ENCODE assay signal across 30 cellular contexts in genomic region chr7:123782071-123782798, GRCh38. TPM values are rescaled to one million over a fixed set of nuclear protein-coding genes. Genes with fewer than 3 reads are reported as not detected.
DNase-seq lines count a peak whose midpoint lies in the region; ATAC-seq, FAIRE-seq and TF ChIP-seq lines count a peak whose summit lies in the region.
"Had no signal": no experiment of that assay in that cellular context is flagged by ENCODE, and none has a peak within 500 bp of the region (broad histone marks: within the 10 kb centered on the region; RNA-seq: fewer than 3 reads in every experiment).

No MANE protein-coding gene starts in this region.

- H2AFZ ChIP-seq in keratinocyte (ENCODE audit: control insufficient read depth, low read length), result no peak overlapping the region
- H2AFZ ChIP-seq: PC-9 had no signal

- no peak overlapping the region for H3K9ac ChIP-seq in keratinocyte (ENCODE audit: control insufficient read depth, extremely low read depth, insufficient read depth, low read length)

- H3K27me3 ChIP-seq in brain microvascular endothelial cell (replicated peaks), result no peaks in the 10 kb centered on the region
- H3K27me3 ChIP-seq in keratinocyte (ENCODE audit: control insufficient read depth, extremely low read depth, insufficient read depth, low read length), result no peaks in the 10 kb centered on the region
- no peaks in the 10 kb centered on the region for H3K27me3 ChIP-seq in spleen (replicated peaks in 1 of 7)
- no peaks in the 10 kb centered on the region for H3K27me3 ChIP-seq in left lung
- H3K27me3 ChIP-seq: heart left ventricle, ovary, suprapubic skin had no signal

- H3K36me3 ChIP-seq in brain microvascular endothelial cell (replicated peaks), result no peaks in the 10 kb centered on the region
- H3K36me3 ChIP-seq in keratinocyte (ENCODE audit: control insufficient read depth in 2 of 2, extremely low read depth in 1 of 2, insufficient read depth in 2 of 2, low read length in 2 of 2), result no peaks in the 10 kb centered on the region
- H3K36me3 ChIP-seq in spleen, result no peaks in the 10 kb centered on the region
- no peaks in the 10 kb centered on the region for H3K36me3 ChIP-seq in left lung
- H3K36me3 ChIP-seq: heart left ventricle, ovary, suprapubic skin, WERI-Rb-1 had no signal

- H3K4me1 ChIP-seq in keratinocyte (ENCODE audit: control insufficient read depth, extremely low read depth, insufficient read depth, low read length) (no peaks in the 10 kb centered on the region), spleen (peaks cover 0 to 6% (median 2%) of the 10 kb centered on the region in 6 donors), left lung (no peaks in the 10 kb centered on the region)
- H3K4me1 ChIP-seq: suprapubic skin had no signal

- peak; percentile 89 for DNase-seq in HT-29 (ENCODE audit: low spot score)
- peak; percentile 20 for DNase-seq in brain microvascular endothelial cell
- DNase-seq in keratinocyte (ENCODE audit: low read depth, low spot score), result no peak
- no peak for DNase-seq in spleen
- DNase-seq in left lung, result no peak
- no peak for DNase-seq in GM13976 (ENCODE audit: low spot score)
- no peak for DNase-seq in NCI-H748 treated with DMSO at 0.1 percent for 48 hours (lab: John Stamatoyannopoulos, UW)
- DNase-seq: ACHN; activated CD4-positive, alpha-beta T cell treated with anti-CD3 and anti-CD28 coated beads, Interleukin-2, amount 10 ng/mL, durations not matched to agents 24 days and 14 days; activated gamma-delta T cell treated with Interleukin-2 at 50 U/mL for 16 hours; activated T-cell treated with anti-CD3 and anti-CD28 coated beads, Interleukin-2, amount 50 U/mL, for 4 hours; HCEC 1CT; heart left ventricle; KBM-7; midbrain; NCI-H2171; NCI-H524; NK-92 treated with Interleukin-12 subunit alpha and Interleukin-12 subunit beta, amount 100 ng/mL, for 24 hours; ovary; PC-9; SHP77 treated with DMSO at 0.1 percent for 48 hours; stimulated activated CD4-positive, alpha-beta T cell treated with anti-CD3 and anti-CD28 coated beads, Interleukin-4, amount 100 ng/mL, for 1 hour; T-helper 9 cell; WERI-Rb-1 had no signal

- H3K9me3 ChIP-seq in keratinocyte (ENCODE audit: control insufficient read depth, low read depth, low read length), result no peaks in the 10 kb centered on the region
- no peaks in the 10 kb centered on the region for H3K9me3 ChIP-seq in spleen
- H3K9me3 ChIP-seq in left lung, result no peaks in the 10 kb centered on the region
- H3K9me3 ChIP-seq: heart left ventricle, ovary, suprapubic skin had no signal

- no peaks in the 10 kb centered on the region for H3K27me3 Mint-ChIP-seq in nephron (ENCODE audit: low read depth)

- H3K4me1 Mint-ChIP-seq in nephron, result peaks cover 21% of the 10 kb centered on the region
- H3K4me1 Mint-ChIP-seq: activated CD4-positive, alpha-beta T cell treated with anti-CD3 and anti-CD28 coated beads, Interleukin-2, amount 10 ng/mL, durations not matched to agents 24 days and 14 days; stimulated activated effector memory CD8-positive, alpha-beta T cell treated with anti-CD3 and anti-CD28 coated beads, Interleukin-12 subunit alpha, Interleukin-12 subunit beta, amount 100 ng/mL, for 72 hours had no signal

- 69 to 88% (median 82%) methylated on average over 2 of the region's 2 CpGs for WGBS in spleen, 5 donors

- FAIRE-seq in keratinocyte (lab: Jason Lieb, UNC), result peak; percentile 63
- FAIRE-seq: G401.6 had no signal

- H3K4me3 ChIP-seq in brain microvascular endothelial cell (ENCODE audit: low read depth, low read length), result no peak overlapping the region
- H3K4me3 ChIP-seq in keratinocyte (ENCODE audit: control insufficient read depth in 2 of 3, extremely low read depth in 1 of 3, insufficient read depth in 2 of 3, low read depth in 1 of 3, low read length in 3 of 3), result no peak overlapping the region
- H3K4me3 ChIP-seq in spleen, result no peak overlapping the region
- H3K4me3 ChIP-seq in left lung, result no peak overlapping the region
- H3K4me3 ChIP-seq: heart left ventricle, ovary, PC-9, suprapubic skin had no signal

- H4K20me1 ChIP-seq in keratinocyte (ENCODE audit: control insufficient read depth, extremely low read depth, insufficient read depth, low read length), result no peaks in the 10 kb centered on the region

- no peaks in the 10 kb centered on the region for H3K9me3 Mint-ChIP-seq in nephron
- H3K9me3 Mint-ChIP-seq: activated CD4-positive, alpha-beta T cell treated with anti-CD3 and anti-CD28 coated beads, Interleukin-2, amount 10 ng/mL, durations not matched to agents 24 days and 14 days; activated T-cell treated with anti-CD3 and anti-CD28 coated beads, Interleukin-2, amount 50 U/mL, for 4 hours; stimulated activated effector memory CD8-positive, alpha-beta T cell treated with anti-CD3 and anti-CD28 coated beads, Interleukin-12 subunit alpha, Interleukin-12 subunit beta, amount 100 ng/mL, for 72 hours had no signal

- H3K79me2 ChIP-seq in keratinocyte (ENCODE audit: control insufficient read depth, insufficient read depth, low read length), result no peaks in the 10 kb centered on the region

- in situ Hi-C loops in brain microvascular endothelial cell (cut with HindIII; ENCODE audit: low pct_ligation_motif_present, low sequenced_read_pairs), result no loop called here
- in situ Hi-C loops in GM13976 (cut with MboI; ENCODE audit: low sequenced_read_pairs, unreplicated experiment), result no loop called here

- H3K9me1 ChIP-seq in keratinocyte (ENCODE audit: control insufficient read depth, extremely low read depth, insufficient read depth, low read length), result no peaks in the 10 kb centered on the region

- H3K4me3 Mint-ChIP-seq in nephron, result no peak overlapping the region
- H3K4me3 Mint-ChIP-seq: activated CD4-positive, alpha-beta T cell treated with anti-CD3 and anti-CD28 coated beads, Interleukin-2, amount 10 ng/mL, durations not matched to agents 24 days and 14 days; activated T-cell treated with anti-CD3 and anti-CD28 coated beads, Interleukin-2, amount 50 U/mL, for 4 hours; stimulated activated effector memory CD8-positive, alpha-beta T cell treated with anti-CD3 and anti-CD28 coated beads, Interleukin-12 subunit alpha, Interleukin-12 subunit beta, amount 100 ng/mL, for 72 hours had no signal

- peak overlapping the region; percentile 48 to 61 (median 57) for H3K27ac Mint-ChIP-seq in nephron
- H3K27ac Mint-ChIP-seq: activated CD4-positive, alpha-beta T cell treated with anti-CD3 and anti-CD28 coated beads, Interleukin-2, amount 10 ng/mL, durations not matched to agents 24 days and 14 days; stimulated activated effector memory CD8-positive, alpha-beta T cell treated with anti-CD3 and anti-CD28 coated beads, Interleukin-12 subunit alpha, Interleukin-12 subunit beta, amount 100 ng/mL, for 72 hours had no signal

- TF ChIP-seq POLR2A in spleen (IDR thresholded peaks at IDR 0.05), result no peak

- ATAC-seq in left lung, result no peak
- ATAC-seq: activated T-cell treated with anti-CD3 and anti-CD28 coated beads, Interleukin-2, amount 50 U/mL, for 4 hours; heart left ventricle; left lobe of liver; stimulated activated effector memory CD8-positive, alpha-beta T cell treated with anti-CD3 and anti-CD28 coated beads, Interleukin-12 subunit alpha, Interleukin-12 subunit beta, amount 100 ng/mL, for 72 hours had no signal

- H3K27ac ChIP-seq in brain microvascular endothelial cell (no peak overlapping the region), keratinocyte (ENCODE audit: control insufficient read depth, insufficient read depth, low read length) (no peak overlapping the region), spleen (no peak overlapping the region), left lung (no peak overlapping the region)
- H3K27ac ChIP-seq: epithelial cell of prostate, heart left ventricle, ovary, PC-9, suprapubic skin, WERI-Rb-1 had no signal

- intact Hi-C loops in spleen (cut with DNase I; ENCODE audit: low total_unique reads), result no loop called here
- intact Hi-C loops in left lung (cut with DNase I), result no loop called here

- no peak overlapping the region for H3K4me2 ChIP-seq in keratinocyte (ENCODE audit: control insufficient read depth, extremely low read depth, insufficient read depth, low read depth, low read length)
- H3K4me2 ChIP-seq: PC-9 had no signal

- H3K36me3 Mint-ChIP-seq in nephron (ENCODE audit: low read depth), result no peaks in the 10 kb centered on the region
- H3K36me3 Mint-ChIP-seq: stimulated activated effector memory CD8-positive, alpha-beta T cell treated with anti-CD3 and anti-CD28 coated beads, Interleukin-12 subunit alpha, Interleukin-12 subunit beta, amount 100 ng/mL, for 72 hours had no signal

- TF ChIP-seq CTCF in brain microvascular endothelial cell (IDR thresholded peaks at IDR 0.05; ENCODE audit: low read depth, low read length, missing control alignments) (no peak), keratinocyte (optimal IDR thresholded peaks at IDR 0.05 in 1 of 3, IDR thresholded peaks at IDR 0.05 in 1 of 3, conservative IDR thresholded peaks at IDR 0.05 in 1 of 3; ENCODE audit: extremely low read depth in 1 of 3, insufficient read depth in 2 of 3, low read length in 3 of 3) (no peak), nephron (IDR thresholded peaks at IDR 0.05; ENCODE audit: unreplicated experiment in 3 of 3) (no peak), spleen (IDR thresholded peaks at IDR 0.05 in 8 of 11, conservative IDR thresholded peaks at IDR 0.05 in 3 of 11) (no peak), left lung (IDR thresholded peaks at IDR 0.05) (no peak), GM13976 (IDR thresholded peaks at IDR 0.05; ENCODE audit: borderline replicate concordance, control extremely low read depth, extremely low read depth, insufficient read depth, missing control alignments) (no peak)

- dilution Hi-C loops in keratinocyte (cut with MboI; ENCODE audit: extremely low pct_ligation_motif_present, low sequenced_read_pairs), result no loop called here

RNA-seq across cellular contexts. Expression of gene WASL, which starts 33.4 kb away (rescaled TPM):
- 8.9 and 9.7 TPM in 2 replicates for total RNA-seq in HT-29 (2014; rRNA removed; shearing (Covaris generic))
- polyA plus RNA-seq in keratinocyte (9.5 to 17.5 TPM (median 15.9 TPM) in 3 replicates), spleen (10 to 100 TPM in 1 of 3 donors, 1 to 10 TPM in 2; 5.3 to 12.6 (median 7.3) TPM)
- polyA plus RNA-seq in keratinocyte (2011; ENCODE audit: low read depth), result 25.5 TPM
- 14.2 and 23.6 TPM in 2 replicates for polyA plus RNA-seq in keratinocyte (2011; cell fraction: cytosol; rRNA removed)
- polyA plus RNA-seq in keratinocyte (2011; cell fraction: nucleus; rRNA removed), result 12.6 and 15.4 TPM in 2 replicates
- 22.6 and 35.5 TPM in 2 replicates for polyA plus RNA-seq in keratinocyte (2012; ENCODE audit: low replicate concordance)
- polyA minus RNA-seq in keratinocyte, result 6.2 to 11.4 TPM (median 6.9 TPM) in 3 replicates
- 9.4 TPM for polyA minus RNA-seq in keratinocyte (2011; cell fraction: cytosol; rRNA and poly(A)+ RNA removed)
- polyA minus RNA-seq in keratinocyte (2011; cell fraction: nucleus; rRNA and poly(A)+ RNA removed), result 10.4 and 19.6 TPM in 2 replicates
- total RNA-seq in spleen (10 to 100 TPM; 19.8 to 31.0 (median 28.8) TPM), left lung (10 to 100 TPM; 30.4 to 40.6 TPM)

Comparison
In these comparisons a context has a peak if more than half of its experiments do, and no peak if none do; other contexts are left out.
1. DNase-seq: peak in HT-29 (single experiment) and brain microvascular endothelial cell (single experiment); none in keratinocyte (single experiment), spleen (single experiment), left lung (0 of 2), GM13976 (single experiment) and NCI-H748 treated with DMSO at 0.1 percent for 48 hours (single experiment).